Comparison of ENCODE assay signal across 16 cellular contexts in the genomic region with DNA sequence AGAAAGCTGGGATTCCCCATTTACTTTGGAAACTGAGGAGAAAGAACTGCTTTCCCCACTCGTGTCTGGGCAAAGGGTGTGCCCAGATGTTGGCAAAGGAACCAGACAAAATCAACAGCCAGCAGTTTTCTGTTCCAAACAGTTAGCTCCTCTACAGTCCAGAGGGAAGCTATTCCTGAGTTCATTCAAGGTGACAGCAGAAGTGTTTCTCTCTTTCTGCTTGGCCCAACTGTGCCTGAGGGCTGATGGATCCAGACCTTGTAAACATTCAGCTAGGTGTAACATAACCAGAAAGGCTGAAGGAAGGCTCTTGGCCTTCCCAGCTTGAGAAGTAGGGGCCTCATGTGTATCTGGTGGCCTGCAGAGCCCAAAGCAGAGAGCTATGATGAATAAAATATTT.
"Had no signal": no experiment of that assay in that cellular context is flagged by ENCODE, and none has a peak within 500 bp of the region (broad histone marks: within the 10 kb centered on the region; RNA-seq: fewer than 3 reads in every experiment).

No MANE protein-coding gene starts in this region.

- ATAC-seq: activated CD4-positive, CD25-positive, alpha-beta regulatory T cell treated with anti-CD3 and anti-CD28 coated beads, Interleukin-2, amount 50 U/mL, for 24 hours; activated T-helper 17 cell treated with anti-CD3 and anti-CD28 coated beads, Interleukin-2, amount 50 U/mL, for 72 hours; effector memory CD8-positive, alpha-beta T cell had no signal

- H3K4me3 Mint-ChIP-seq: activated T-helper 17 cell treated with anti-CD3 and anti-CD28 coated beads, Interleukin-2, amount 50 U/mL, for 72 hours; effector memory CD8-positive, alpha-beta T cell; nephron had no signal

- H3K27me3 ChIP-seq: hepatocyte, suprapubic skin had no signal

- DNase-seq: activated naive CD4-positive, alpha-beta T cell treated with Interleukin-2 at 50 U/mL for 16 hours; anterior cingulate cortex; dermis blood vessel endothelial cell; effector memory CD8-positive, alpha-beta T cell; mesendoderm; occipital lobe; stimulated activated CD4-positive, alpha-beta T cell treated with anti-CD3 and anti-CD28 coated beads, Interleukin-4, amount 100 ng/mL, for 1 hour; stimulated activated naive CD4-positive, alpha-beta T cell treated with Interleukin-2 at 50 U/mL for 16 hours; T-helper 9 cell had no signal

- H3K9me3 Mint-ChIP-seq: effector memory CD8-positive, alpha-beta T cell; nephron had no signal

- H3K4me1 Mint-ChIP-seq: nephron had no signal

- H3K27ac Mint-ChIP-seq: activated T-helper 17 cell treated with anti-CD3 and anti-CD28 coated beads, Interleukin-2, amount 50 U/mL, for 72 hours; effector memory CD8-positive, alpha-beta T cell; nephron had no signal

- H3K4me2 ChIP-seq: hepatocyte had no signal

- H3K9me3 ChIP-seq: suprapubic skin had no signal

- H3K4me3 ChIP-seq: hepatocyte, SK-N-MC, suprapubic skin had no signal

- H3K27ac ChIP-seq: epithelial cell of prostate, hepatocyte, SK-N-MC, suprapubic skin had no signal
